ENCODE assay signal across 18 cellular contexts in genomic region chr1:37147397-37147831, GRCh38.
DNase-seq lines count a peak whose midpoint lies in the region; ATAC-seq and TF ChIP-seq lines count a peak whose summit lies in the region.
"Had no signal": no experiment of that assay in that cellular context is flagged by ENCODE, and none has a peak within 500 bp of the region (broad histone marks: within the 10 kb centered on the region; RNA-seq: fewer than 3 reads in every experiment).

No MANE protein-coding gene starts in this region.

- no peak for TF ChIP-seq CTCF in psoas muscle (IDR thresholded peaks at IDR 0.05)

- H3K27me3 ChIP-seq in psoas muscle (ENCODE audit: insufficient read depth in 3 of 3, low read length in 2 of 3) (no peaks in the 10 kb centered on the region), SJCRH30 (0 out of 2 replicates have a peak, but pooled peaks cover 5% of the 10 kb centered on the region)

- H3K4me3 ChIP-seq in psoas muscle, result no peak overlapping the region
- H3K4me3 ChIP-seq in SJCRH30, result no peak overlapping the region
- H3K4me3 ChIP-seq: A549 had no signal

- ATAC-seq in psoas muscle, result peak; percentile 50 to 70 (median 64)
- ATAC-seq in GM21786 (IDR thresholded peaks at IDR 0.05; ENCODE audit: unreplicated experiment), result no peak
- no peak for ATAC-seq in GM18519 (IDR thresholded peaks at IDR 0.05; ENCODE audit: low FRiP score, unreplicated experiment)
- ATAC-seq: A549, PC-3 had no signal

- no peaks in the 10 kb centered on the region for H3K36me3 ChIP-seq in psoas muscle (ENCODE audit: insufficient read depth in 1 of 2, low read depth in 1 of 2)
- H3K36me3 ChIP-seq in SJCRH30, result no peaks in the 10 kb centered on the region

- H3K9me3 ChIP-seq in psoas muscle, result no peaks in the 10 kb centered on the region
- H3K9me3 ChIP-seq in SJCRH30 (replicated peaks), result no peaks in the 10 kb centered on the region
- H3K9me3 ChIP-seq: A549, Caco-2 had no signal

- DNase-seq in NCI-H510A treated with DMSO at 0.1 percent for 48 hours (lab: John Stamatoyannopoulos, UW) (peak; percentile 79), NCI-H510A (lab: John Stamatoyannopoulos, UW) (no peak), NCI-H2171 treated with DMSO at 0.1 percent for 48 hours (lab: John Stamatoyannopoulos, UW) (peak; percentile 52), islet precursor cell (peak; percentile 16), psoas muscle (no peak), SJCRH30 (no peak)
- DNase-seq: Caco-2; CD4-positive, alpha-beta T cell; DMS153; GOT3; NCI-H1092 treated with DMSO at 0.1 percent for 48 hours; NCI-H1694; NCI-H524; PC-3 had no signal

- H3K4me1 ChIP-seq in psoas muscle, result no peaks in the 10 kb centered on the region
- H3K4me1 ChIP-seq in SJCRH30, result no peaks in the 10 kb centered on the region
- H3K4me1 ChIP-seq: A549, Caco-2 had no signal

- intact Hi-C loops in psoas muscle (cut with DNase I), result no loop called here

- WGBS in psoas muscle, 3 donors, result 48 to 56% (median 56%) methylated on average over 2 of the region's 2 CpGs

- H3K27ac ChIP-seq in psoas muscle (peak overlapping the region; percentile 9), SJCRH30 (no peak overlapping the region)
- H3K27ac ChIP-seq: A549, RWPE1 had no signal

Comparison
In these comparisons a context has a peak if more than half of its experiments do, and no peak if none do; other contexts are left out.
1. DNase-seq: peak in NCI-H510A treated with DMSO at 0.1 percent for 48 hours (single experiment), NCI-H2171 treated with DMSO at 0.1 percent for 48 hours (single experiment) and islet precursor cell (single experiment); none in NCI-H510A (single experiment), psoas muscle (0 of 2) and SJCRH30 (0 of 2).
2. ATAC-seq: peak in psoas muscle (4 of 4); none in GM21786 (single experiment) and GM18519 (single experiment).